8 cellular contexts compared by ENCODE assay signal in genomic region chr16:53130193-53131049, GRCh38.
DNase-seq lines count a peak whose midpoint lies in the region; ATAC-seq and TF ChIP-seq lines count a peak whose summit lies in the region.

No MANE protein-coding gene starts in this region.

- H3F3A ChIP-seq in MM.1S (ENCODE audit: insufficient read depth, low read length), result peaks cover 8% of the 10 kb centered on the region

- TF ChIP-seq POLR2A in HCT116 (IDR thresholded peaks at IDR 0.05; ENCODE audit: borderline replicate concordance, extremely low read depth, insufficient read depth, insufficient read length), result no peak

- CTCF ChIA-PET in HCT116 (lab: Charles Lee), result interaction anchor here (0.9 to 1.5 kb wide), 2 partner anchors 26 to 75 kb away, joined by 3 read pairs; partner anchors contain the start of gene CHD9

- BruUV-seq in HCT116 (replicated peaks; lab: Mats Ljungman, UMichigan), result no TSS peak

- H3K4me3 ChIP-seq in HCT116 (replicated peaks in 1 of 2; ENCODE audit: low read depth in 1 of 2, low read length in 2 of 2) (peak overlapping the region; percentile 40 to 65), MM.1S (ENCODE audit: low read length) (peak overlapping the region; percentile 81), neuronal stem cell (ENCODE audit: low read length in 2 of 2) (peak overlapping the region; percentile 86 to 92), subcutaneous abdominal adipose tissue (ENCODE audit: low read depth in 1 of 5, low read length in 5 of 5) (peak overlapping the region; percentile 53 to 85 (median 84))

- H2BK15ac ChIP-seq in neuronal stem cell (ENCODE audit: low read length), result peak overlapping the region; percentile 85

- H3K27me3 ChIP-seq in HCT116 (ENCODE audit: insufficient read depth, low read length) (no peaks in the 10 kb centered on the region), MM.1S (replicated peaks; ENCODE audit: insufficient read depth, low read length) (no peaks in the 10 kb centered on the region), neuronal stem cell (ENCODE audit: control insufficient read depth in 3 of 3, insufficient read depth in 3 of 3, low read depth in 1 of 3, low read length in 3 of 3) (no peaks in the 10 kb centered on the region), subcutaneous abdominal adipose tissue (ENCODE audit: control insufficient read depth in 5 of 5, insufficient read depth in 4 of 5, low read length in 5 of 5) (no peaks in the 10 kb centered on the region)

- DNase-seq in GM03348 (ENCODE audit: low spot score), result peak; percentile 99
- peak; percentile 78 for DNase-seq in HCT116 (ENCODE audit: low read depth, low spot score)
- DNase-seq in MM.1S, result peak; percentile 94
- DNase-seq in SHP77 treated with DMSO at 0.1 percent for 48 hours (lab: John Stamatoyannopoulos, UW), result peak; percentile 86
- peak; percentile 93 for DNase-seq in activated gamma-delta T cell treated with anti-CD3 and anti-CD28 coated beads, Interleukin-2, amount 50 U/mL, for 16 hours (ENCODE audit: low read depth)
- peak; percentile 92 for DNase-seq in foreskin melanocyte
- peak; percentile 93 for DNase-seq in neuronal stem cell (ENCODE audit: low spot score)

- peaks cover 21% of the 10 kb centered on the region for H3K79me2 ChIP-seq in HCT116 (ENCODE audit: insufficient read depth, low read length)
- H3K79me2 ChIP-seq in MM.1S (ENCODE audit: low read length), result peaks cover 18% of the 10 kb centered on the region

- H3K18ac ChIP-seq in neuronal stem cell (ENCODE audit: low read length), result peak overlapping the region; percentile 99

- H4K91ac ChIP-seq in neuronal stem cell (ENCODE audit: low read depth, low read length, poor library complexity), result no peak overlapping the region

- no peak overlapping the region for H3K4ac ChIP-seq in neuronal stem cell (ENCODE audit: low read length)

- H3K14ac ChIP-seq in neuronal stem cell (ENCODE audit: low read length), result peak overlapping the region; percentile 38

- peaks cover 5% of the 10 kb centered on the region for H3K79me1 ChIP-seq in neuronal stem cell (ENCODE audit: low read depth, low read length)

- H3K4me1 ChIP-seq in HCT116 (ENCODE audit: control insufficient read depth in 1 of 2, insufficient read depth in 2 of 2, low read length in 2 of 2) (peaks cover 2 to 6% of the 10 kb centered on the region in 2 experiments), MM.1S (ENCODE audit: low read length) (peaks cover 4% of the 10 kb centered on the region; the same call in 1 of the 2 replicates), neuronal stem cell (ENCODE audit: control insufficient read depth in 2 of 2, insufficient read depth in 1 of 2, low read depth in 1 of 2, low read length in 2 of 2) (peaks cover 0 to 4% of the 10 kb centered on the region in 2 donors), subcutaneous abdominal adipose tissue (ENCODE audit: control insufficient read depth in 5 of 5, insufficient read depth in 5 of 5, low read length in 5 of 5) (peaks cover 2 to 29% (median 26%) of the 10 kb centered on the region in 5 donors)

- WGBS in neuronal stem cell (ENCODE audit: extremely low coverage in 2 of 2, insufficient read length in 2 of 2, insufficient replicate concordance in 1 of 2), 2 donors, result no CpG with 5 or more reads among the region's 109 CpGs

- peak overlapping the region; percentile 70 for H3K9ac ChIP-seq in HCT116 (ENCODE audit: low read length)
- H3K9ac ChIP-seq in MM.1S (ENCODE audit: low read length), result peak overlapping the region; percentile 79
- peak overlapping the region; percentile 93 for H3K9ac ChIP-seq in neuronal stem cell (ENCODE audit: low read depth, low read length, poor library complexity)
- H3K9ac ChIP-seq in subcutaneous abdominal adipose tissue (ENCODE audit: low read length in 5 of 5), result peak overlapping the region; percentile 48 to 84 (median 76)

- intact Hi-C loops in HCT116 (cut with micrococcal nuclease), result loop anchor here (2.0 to 10.0 kb wide), 4 partner anchors 76 to 364 kb away; partner anchors contain the start of gene CHD9

- peak overlapping the region; percentile 78 for H3K4me2 ChIP-seq in HCT116 (ENCODE audit: low read length)
- H3K4me2 ChIP-seq in MM.1S (ENCODE audit: low read depth, low read length), result peak overlapping the region; percentile 94
- H3K4me2 ChIP-seq in neuronal stem cell (ENCODE audit: insufficient read depth, low read length, poor library complexity, severe bottlenecking), result peak overlapping the region; percentile 83

- H3K9me2 ChIP-seq in HCT116 (ENCODE audit: insufficient read depth), result no peaks in the 10 kb centered on the region
- no peaks in the 10 kb centered on the region for H3K9me2 ChIP-seq in MM.1S (replicated peaks; ENCODE audit: insufficient read depth, low read length)

- ATAC-seq in HCT116, result peak; percentile 90

- no peaks in the 10 kb centered on the region for H3K36me3 ChIP-seq in HCT116 (ENCODE audit: control insufficient read depth in 1 of 2, insufficient read depth in 2 of 2, low read length in 2 of 2)
- H3K36me3 ChIP-seq in MM.1S (replicated peaks; ENCODE audit: insufficient read depth, low read length), result no peaks in the 10 kb centered on the region
- H3K36me3 ChIP-seq in neuronal stem cell (replicated peaks in 1 of 2; ENCODE audit: control insufficient read depth in 2 of 2, insufficient read depth in 2 of 2, low read length in 2 of 2), result no peaks in the 10 kb centered on the region
- H3K36me3 ChIP-seq in subcutaneous abdominal adipose tissue (ENCODE audit: control insufficient read depth in 5 of 5, insufficient read depth in 5 of 5, low read length in 5 of 5), result no peaks in the 10 kb centered on the region

- H4K8ac ChIP-seq in neuronal stem cell (ENCODE audit: low read depth, low read length), result peak overlapping the region; percentile 17

- no peak overlapping the region for H2BK120ac ChIP-seq in neuronal stem cell (ENCODE audit: low read depth, low read length)

- H4K20me1 ChIP-seq in HCT116 (ENCODE audit: insufficient read depth) (0 out of 2 replicates have a peak, but pooled peaks cover 7% of the 10 kb centered on the region), MM.1S (ENCODE audit: insufficient read depth, low read length) (no peaks in the 10 kb centered on the region)

- RAD21 ChIA-PET in HCT116 (lab: Charles Lee; ENCODE audit: low non-redundant PET in 1 of 2, low total read pairs in 2 of 2, uncharacterized antibody in 2 of 2, unreplicated experiment in 2 of 2), result no interaction called here

- peak overlapping the region; percentile 82 for H2BK5ac ChIP-seq in neuronal stem cell (ENCODE audit: low read length)

- H3K23ac ChIP-seq in neuronal stem cell (ENCODE audit: low read depth, low read length, poor library complexity), result peak overlapping the region; percentile 98

- peak; percentile 59 for TF ChIP-seq RAD21 in HCT116 (IDR thresholded peaks at IDR 0.05; ENCODE audit: low read depth)

- H2BK12ac ChIP-seq in neuronal stem cell (ENCODE audit: low read length), result peak overlapping the region; percentile 90

- peak; percentile 9 to 58 (median 25); a peak in 3 of 6 replicates for TF ChIP-seq CTCF in HCT116 (IDR thresholded peaks at IDR 0.05 in 2 of 3, conservative IDR thresholded peaks at IDR 0.05 in 1 of 3; ENCODE audit: borderline replicate concordance in 1 of 3, insufficient read depth in 1 of 3, low read depth in 2 of 3, low read length in 2 of 3)
- peak; percentile 27 for TF ChIP-seq CTCF in MM.1S (IDR thresholded peaks at IDR 0.05; ENCODE audit: low read length)

- POLR2A ChIA-PET in HCT116 (lab: Charles Lee), result no interaction called here

- peak overlapping the region; percentile 87; the same call in 1 of the 2 replicates for H3K27ac ChIP-seq in HCT116 (ENCODE audit: low read depth, low read length)
- peak overlapping the region; percentile 86 for H3K27ac ChIP-seq in MM.1S (ENCODE audit: low read length)
- H3K27ac ChIP-seq in neuronal stem cell (replicated peaks; ENCODE audit: low read length), result peak overlapping the region; percentile 99
- H3K27ac ChIP-seq in subcutaneous abdominal adipose tissue (ENCODE audit: low read depth, low read length), result peak overlapping the region; percentile 88

- peak overlapping the region; percentile 50 for H2AK5ac ChIP-seq in neuronal stem cell (ENCODE audit: low read depth, low read length)

- H3K9me3 ChIP-seq in HCT116 (ENCODE audit: control insufficient read depth in 1 of 2, insufficient read depth in 1 of 2, low read depth in 1 of 2, low read length in 2 of 2), result no peaks in the 10 kb centered on the region
- no peaks in the 10 kb centered on the region for H3K9me3 ChIP-seq in MM.1S (replicated peaks; ENCODE audit: insufficient read depth, low read length)
- H3K9me3 ChIP-seq in neuronal stem cell (replicated peaks in 1 of 2; ENCODE audit: control insufficient read depth in 2 of 2, insufficient read depth in 1 of 2, low read depth in 1 of 2, low read length in 2 of 2), result no peaks in the 10 kb centered on the region
- H3K9me3 ChIP-seq in subcutaneous abdominal adipose tissue (ENCODE audit: control insufficient read depth in 5 of 5, low read length in 5 of 5), result no peaks in the 10 kb centered on the region

- no peak overlapping the region for H2AFZ ChIP-seq in HCT116 (ENCODE audit: low read depth, low read length, poor library complexity, severe bottlenecking)
- H2AFZ ChIP-seq in MM.1S (ENCODE audit: low read length), result peak overlapping the region; percentile 96
- H2AFZ ChIP-seq in neuronal stem cell (ENCODE audit: low read length), result peak overlapping the region; percentile 98

TF ChIP-seq in HCT116, 20 proteins besides CTCF, POLR2A, EP300 and RAD21 (continues in another document):
- TF ChIP-seq CBX3 (IDR thresholded peaks at IDR 0.05; ENCODE audit: low read depth), result no peak
- TF ChIP-seq SP1 (IDR thresholded peaks at IDR 0.05; ENCODE audit: low read depth), result peak; percentile 72
- TF ChIP-seq ZNF274 (IDR thresholded peaks at IDR 0.05; ENCODE audit: low read depth, low read length), result no peak
- TF ChIP-seq YY1 (IDR thresholded peaks at IDR 0.05; ENCODE audit: extremely low read depth, insufficient replicate concordance, low read depth, low read length), result peak; percentile 85
- no peak for TF ChIP-seq ELF1 (IDR thresholded peaks at IDR 0.05; ENCODE audit: borderline replicate concordance, low read depth)
- TF ChIP-seq POLR2AphosphoS5 (IDR thresholded peaks at IDR 0.05; ENCODE audit: low read depth, low read length), result 0 out of 2 replicates have a peak, but pooled peaks have one; percentile 47
- no peak for TF ChIP-seq JUND (IDR thresholded peaks at IDR 0.05)
- TF ChIP-seq ZFX (IDR thresholded peaks at IDR 0.05), result no peak
- peak; percentile 47 for TF ChIP-seq EGR1 (IDR thresholded peaks at IDR 0.05; ENCODE audit: low read depth)

Comparison
In these comparisons a context has a peak if more than half of its experiments do, and no peak if none do; other contexts are left out.
1. Peak in every context shown above with its lines: DNase-seq, ATAC-seq, H3K4me3 ChIP-seq and H3K27ac ChIP-seq.